10 cellular contexts compared by ENCODE assay signal in the genomic region with DNA sequence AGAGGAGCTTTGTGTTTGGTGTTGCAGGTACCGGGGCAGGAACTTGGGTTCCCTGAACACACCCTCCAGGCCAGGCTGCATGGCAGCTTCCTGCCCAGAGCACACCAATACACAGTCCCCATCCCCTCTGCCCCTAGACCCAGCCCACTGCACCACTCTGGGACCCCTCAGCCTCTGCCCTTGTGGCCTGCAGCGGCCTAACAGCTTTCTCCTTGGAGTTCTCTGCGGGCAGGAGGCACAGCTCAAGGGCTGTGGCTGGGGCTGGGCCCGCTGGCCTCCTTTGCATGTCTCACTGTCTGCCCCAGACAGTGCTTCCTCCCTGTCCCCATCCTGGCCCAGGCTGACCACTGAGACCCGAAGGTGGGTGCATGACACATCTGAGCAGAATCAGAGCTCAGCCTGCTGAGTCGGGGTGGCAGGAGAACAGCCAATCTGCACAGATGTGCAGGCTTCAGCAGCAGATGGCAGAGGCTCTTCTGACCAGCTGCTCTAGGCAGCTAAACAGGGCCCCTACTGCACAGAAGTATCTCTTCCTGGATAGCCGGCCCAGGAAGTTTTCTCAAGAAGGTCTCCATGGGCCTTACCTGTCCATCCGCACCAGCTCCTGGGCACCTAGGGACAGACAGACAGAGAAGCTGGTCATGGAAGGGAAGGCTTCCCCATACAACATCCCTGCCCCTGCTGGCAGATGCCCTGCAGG. TPM values are rescaled to one million over a fixed set of nuclear protein-coding genes. Genes with fewer than 3 reads are reported as not detected.
DNase-seq lines count a peak whose midpoint lies in the region; ATAC-seq and TF ChIP-seq lines count a peak whose summit lies in the region.
"Had no signal": no experiment of that assay in that cellular context is flagged by ENCODE, and none has a peak within 500 bp of the region (broad histone marks: within the 10 kb centered on the region; RNA-seq: fewer than 3 reads in every experiment).

No MANE protein-coding gene starts in this region.

- CTCF ChIA-PET in naive thymus-derived CD4-positive, alpha-beta T cell (lab: Charles Lee): interaction anchor here (0.8 to 2.0 kb wide), 7 partner anchors 10 to 44 kb away, joined by 3 to 15 read pairs (median 4); partner anchors contain the start of gene VSIR

- H3K4me3 ChIP-seq in HL-60 (replicated peaks; ENCODE audit: insufficient read depth, low read length): no peak overlapping the region
- H3K4me3 ChIP-seq in naive thymus-derived CD4-positive, alpha-beta T cell (ENCODE audit: low read length): no peak overlapping the region

- peaks cover 0 to 2% (median 0%) of the 10 kb centered on the region in 3 donors for H3K27me3 Mint-ChIP-seq in CD14-positive monocyte (ENCODE audit: low read depth in 3 of 3)
- H3K27me3 Mint-ChIP-seq in activated naive CD8-positive, alpha-beta T cell treated with anti-CD3 and anti-CD28 coated beads, Interleukin-2, amount 50 U/mL, for 24 hours: no peaks in the 10 kb centered on the region
- no peaks in the 10 kb centered on the region for H3K27me3 Mint-ChIP-seq in naive thymus-derived CD4-positive, alpha-beta T cell

- peaks cover 97% of the 10 kb centered on the region for H3K4me1 Mint-ChIP-seq in CD14-positive monocyte
- H3K4me1 Mint-ChIP-seq in activated naive CD8-positive, alpha-beta T cell treated with anti-CD3 and anti-CD28 coated beads, Interleukin-2, amount 50 U/mL, for 24 hours: peaks cover 96% of the 10 kb centered on the region
- H3K4me1 Mint-ChIP-seq in naive thymus-derived CD4-positive, alpha-beta T cell: peaks cover 76 to 98% (median 95%) of the 10 kb centered on the region in 7 donors

- H3K36me3 Mint-ChIP-seq in CD14-positive monocyte: peaks cover 72 to 89% of the 10 kb centered on the region in 2 donors
- H3K36me3 Mint-ChIP-seq in activated naive CD8-positive, alpha-beta T cell treated with anti-CD3 and anti-CD28 coated beads, Interleukin-2, amount 50 U/mL, for 24 hours (ENCODE audit: low read depth): peaks cover 48% of the 10 kb centered on the region
- peaks cover 6 to 60% (median 35%) of the 10 kb centered on the region in 5 donors for H3K36me3 Mint-ChIP-seq in naive thymus-derived CD4-positive, alpha-beta T cell

- no peak for ATAC-seq in activated naive CD8-positive, alpha-beta T cell treated with anti-CD3 and anti-CD28 coated beads, Interleukin-2, amount 50 U/mL, for 24 hours
- no peak for ATAC-seq in naive thymus-derived CD4-positive, alpha-beta T cell
- ATAC-seq in HG03565 (IDR thresholded peaks at IDR 0.05; ENCODE audit: unreplicated experiment): no peak

- H3K36me3 ChIP-seq in naive thymus-derived CD4-positive, alpha-beta T cell (ENCODE audit: control insufficient read depth in 2 of 3, insufficient read depth in 3 of 3, low read length in 3 of 3): peaks cover 10 to 48% (median 26%) of the 10 kb centered on the region in 3 experiments

- DNase-seq in CD14-positive monocyte (ENCODE audit: low spot score): no peak
- DNase-seq in HL-60 (ENCODE audit: low read depth in 1 of 2, low spot score in 1 of 2): no peak
- no peak for DNase-seq in activated naive CD8-positive, alpha-beta T cell treated with anti-CD3 and anti-CD28 coated beads, Interleukin-2, amount 50 U/mL, for 24 hours
- DNase-seq in naive thymus-derived CD4-positive, alpha-beta T cell: peak in 3 of 9 donors; percentile 39 to 44 (median 43)
- DNase-seq in putamen (ENCODE audit: low spot score): no peak
- no peak for DNase-seq in medulla oblongata (ENCODE audit: extremely low spot score)
- no peak for DNase-seq in AG08395 (ENCODE audit: low spot score)
- DNase-seq: SIG-M5 had no signal

- intact Hi-C loops in CD14-positive monocyte (cut with micrococcal nuclease): loop anchor here (2.0 to 5.0 kb wide), 2 partner anchors 18 to 135 kb away; no protein-coding TSS in a partner anchor
- intact Hi-C loops in naive thymus-derived CD4-positive, alpha-beta T cell (cut with micrococcal nuclease): no loop called here

- peak overlapping the region; percentile 73 for H3K27ac ChIP-seq in HL-60 (replicated peaks)
- H3K27ac ChIP-seq in naive thymus-derived CD4-positive, alpha-beta T cell (ENCODE audit: low read depth, low read length): peak overlapping the region; percentile 74

- H3K27me3 ChIP-seq in HL-60 (ENCODE audit: insufficient read depth, poor library complexity, severe bottlenecking): no peaks in the 10 kb centered on the region
- H3K27me3 ChIP-seq in naive thymus-derived CD4-positive, alpha-beta T cell (ENCODE audit: control insufficient read depth in 2 of 2, insufficient read depth in 2 of 2, low read length in 2 of 2): no peaks in the 10 kb centered on the region

- POLR2A ChIA-PET in naive thymus-derived CD4-positive, alpha-beta T cell (lab: Charles Lee): interaction anchor here (0.9 to 26.0 kb wide), 11 partner anchors 10 to 375 kb away, joined by 3 to 863 read pairs (median 7); partner anchors contain the start of genes PSAP and VSIR

- no peak for TF ChIP-seq CTCF in CD14-positive monocyte (IDR thresholded peaks at IDR 0.05)
- no peak for TF ChIP-seq CTCF in HL-60 (IDR thresholded peaks at IDR 0.05; ENCODE audit: insufficient read depth, low read length)

- H3K9me3 ChIP-seq in naive thymus-derived CD4-positive, alpha-beta T cell (ENCODE audit: control insufficient read depth in 2 of 3, low read length in 3 of 3): no peaks in the 10 kb centered on the region

- H3K4me1 ChIP-seq in naive thymus-derived CD4-positive, alpha-beta T cell (ENCODE audit: control insufficient read depth in 2 of 2, insufficient read depth in 2 of 2, low read length in 2 of 2): peaks cover 92 to 99% of the 10 kb centered on the region in 2 donors

- H3K4me3 Mint-ChIP-seq in CD14-positive monocyte: peak overlapping the region; percentile 56 to 81
- no peak overlapping the region for H3K4me3 Mint-ChIP-seq in activated naive CD8-positive, alpha-beta T cell treated with anti-CD3 and anti-CD28 coated beads, Interleukin-2, amount 50 U/mL, for 24 hours
- H3K4me3 Mint-ChIP-seq in naive thymus-derived CD4-positive, alpha-beta T cell: peak overlapping the region; percentile 36 to 90 (median 72)

- H3K27ac Mint-ChIP-seq in CD14-positive monocyte: peak overlapping the region; percentile 91 to 96 (median 95)
- peak overlapping the region; percentile 78 for H3K27ac Mint-ChIP-seq in activated naive CD8-positive, alpha-beta T cell treated with anti-CD3 and anti-CD28 coated beads, Interleukin-2, amount 50 U/mL, for 24 hours
- H3K27ac Mint-ChIP-seq in naive thymus-derived CD4-positive, alpha-beta T cell: peak overlapping the region; percentile 82 to 99 (median 96)

- H3K9me3 Mint-ChIP-seq in CD14-positive monocyte: peaks cover 0 to 2% (median 0%) of the 10 kb centered on the region in 7 donors
- H3K9me3 Mint-ChIP-seq in activated naive CD8-positive, alpha-beta T cell treated with anti-CD3 and anti-CD28 coated beads, Interleukin-2, amount 50 U/mL, for 24 hours: no peaks in the 10 kb centered on the region
- peaks cover 0 to 3% (median 0%) of the 10 kb centered on the region in 11 donors for H3K9me3 Mint-ChIP-seq in naive thymus-derived CD4-positive, alpha-beta T cell

RNA-seq across cellular contexts. Expression of gene VSIR, which starts 20.8 kb away (rescaled TPM):
- 1,000 to 10,000 TPM in 1 of 2 donors, 100 to 1,000 TPM in 1; 801 to 1,133 TPM for polyA plus RNA-seq in CD14-positive monocyte
- 100 to 1,000 TPM in 3 of 5 experiments, 10 to 100 TPM in 2; 91.1 to 271 (median 101) TPM for total RNA-seq in naive thymus-derived CD4-positive, alpha-beta T cell
- 100 to 1,000 TPM; 220 to 300 TPM for polyA plus RNA-seq in naive thymus-derived CD4-positive, alpha-beta T cell
- polyA plus RNA-seq: neural cell had no signal

RNA-seq across cellular contexts. Expression of gene C10orf105, which starts 33.0 kb away (rescaled TPM):
- polyA plus RNA-seq in CD14-positive monocyte: under 1 TPM; 0.18 to 0.48 TPM
- 1 to 10 TPM in 1 of 5 experiments, under 1 TPM in 4; 0.13 to 1.0 (median 0.19) TPM for total RNA-seq in naive thymus-derived CD4-positive, alpha-beta T cell
- not detected for polyA plus RNA-seq in naive thymus-derived CD4-positive, alpha-beta T cell

Comparison
In these comparisons a context has a peak if more than half of its experiments do, and no peak if none do; other contexts are left out.
1. intact Hi-C loops: an anchor here in CD14-positive monocyte (2.0 to 5.0 kb wide); none called in naive thymus-derived CD4-positive, alpha-beta T cell.